Comparison of ENCODE assay signal across 8 cellular contexts in genomic region chr5:41869739-41870620, GRCh38. TPM values are rescaled to one million over a fixed set of nuclear protein-coding genes. Genes with fewer than 3 reads are reported as not detected.
DNase-seq lines count a peak whose midpoint lies in the region; ATAC-seq and TF ChIP-seq lines count a peak whose summit lies in the region.

TSS of gene OXCT1 (minus strand) at chr5:41870425. CDS start at chr5:41870358, 67 bp downstream.

- peak within 1 kb of the TSS; percentile 66 to 91 (median 84) for H3K4me3 ChIP-seq in BLaER1 treated with 17β-estradiol and CSF1 and Interleukin-3, amounts not matched to agents 10 nM and 100 nM
- H3K4me3 ChIP-seq in duodenal mucosa (ENCODE audit: low read depth in 1 of 2, low read length in 2 of 2) = peak within 1 kb of the TSS; percentile 75 to 95
- peak within 1 kb of the TSS; percentile 67 for H3K4me3 ChIP-seq in lower leg skin (ENCODE audit: low read depth, poor library complexity, severe bottlenecking)

- H3K27ac ChIP-seq in BLaER1 treated with 17β-estradiol and CSF1 and Interleukin-3, amounts not matched to agents 10 nM and 100 nM = peak within 1 kb of the TSS; percentile 47 to 89 (median 85); a peak in 21 of 22 replicates
- peak within 1 kb of the TSS; percentile 81 for H3K27ac ChIP-seq in duodenal mucosa (ENCODE audit: low read depth, low read length)

- H3K4me1 ChIP-seq in BLaER1 treated with 17β-estradiol and CSF1 and Interleukin-3, amounts not matched to agents 10 nM and 100 nM = peaks cover 15 to 30% (median 19%) of the 10 kb centered on the region in 10 experiments
- peaks cover 10 to 23% of the 10 kb centered on the region in 2 donors for H3K4me1 ChIP-seq in duodenal mucosa (ENCODE audit: control insufficient read depth in 1 of 2, insufficient read depth in 2 of 2, low read length in 2 of 2)

- no peaks in the 10 kb centered on the region for H3K9me3 ChIP-seq in BLaER1 treated with 17β-estradiol and CSF1 and Interleukin-3, amounts not matched to agents 10 nM and 100 nM (replicated peaks in 1 of 11)
- no peaks in the 10 kb centered on the region for H3K9me3 ChIP-seq in duodenal mucosa (ENCODE audit: control insufficient read depth in 1 of 2, low read length in 2 of 2)

- 0% methylated on average over 68 of the region's 81 CpGs for WGBS in lower leg skin, 2 donors

- intact Hi-C loops in lower leg skin (cut with DNase I; ENCODE audit: low total_unique reads) = no loop called here

- H3K27me3 ChIP-seq in BLaER1 treated with 17β-estradiol and CSF1 and Interleukin-3, amounts not matched to agents 10 nM and 100 nM = no peaks in the 10 kb centered on the region
- no peaks in the 10 kb centered on the region for H3K27me3 ChIP-seq in duodenal mucosa (ENCODE audit: control insufficient read depth in 1 of 2, insufficient read depth in 2 of 2, low read length in 2 of 2)

- ATAC-seq in GM19328 (IDR thresholded peaks at IDR 0.05; ENCODE audit: unreplicated experiment) (peak; percentile 97), HG03469 (IDR thresholded peaks at IDR 0.05; ENCODE audit: unreplicated experiment) (peak; percentile 95)

- no peak for TF ChIP-seq POLR2A in lower leg skin (IDR thresholded peaks at IDR 0.05)

- H3K9ac ChIP-seq in BLaER1 treated with 17β-estradiol and CSF1 and Interleukin-3, amounts not matched to agents 10 nM and 100 nM = peak within 1 kb of the TSS; percentile 72 to 92 (median 87)
- peak within 1 kb of the TSS; percentile 61 to 75 for H3K9ac ChIP-seq in duodenal mucosa (ENCODE audit: low read depth in 1 of 2, low read length in 2 of 2)

- peaks cover 0 to 16% (median 0%) of the 10 kb centered on the region in 11 experiments; a peak in 5 of 22 replicates for H3K36me3 ChIP-seq in BLaER1 treated with 17β-estradiol and CSF1 and Interleukin-3, amounts not matched to agents 10 nM and 100 nM
- H3K36me3 ChIP-seq in duodenal mucosa (ENCODE audit: control insufficient read depth in 1 of 2, insufficient read depth in 2 of 2, low read length in 2 of 2) = no peaks in the 10 kb centered on the region

- DNase-seq in NCI-H526 (lab: John Stamatoyannopoulos, UW) (peak; percentile 73 to 94), lower leg skin (ENCODE audit: low spot score in 2 of 2) (peak; percentile 77 to 97)
- DNase-seq in activated CD4-positive, alpha-beta T cell treated with anti-CD3 and anti-CD28 coated beads, Interleukin-2, amount 50 U/mL, for 4 hours = peak; percentile 93 to 94
- peak; percentile 86 to 93 for DNase-seq in stimulated activated CD4-positive, alpha-beta T cell treated with anti-CD3 and anti-CD28 coated beads, Interleukin-4, amount 100 ng/mL, for 48 hours (ENCODE audit: low read depth in 2 of 2)

- H3K4me2 ChIP-seq in BLaER1 treated with 17β-estradiol and CSF1 and Interleukin-3, amounts not matched to agents 10 nM and 100 nM = peak within 1 kb of the TSS; percentile 87 to 98 (median 93)

- no peak for TF ChIP-seq CTCF in lower leg skin (IDR thresholded peaks at IDR 0.05)

- peaks cover 0 to 21% (median 0%) of the 10 kb centered on the region in 11 experiments; a peak in 6 of 22 replicates for H4K20me1 ChIP-seq in BLaER1 treated with 17β-estradiol and CSF1 and Interleukin-3, amounts not matched to agents 10 nM and 100 nM

RNA-seq across cellular contexts. Expression of gene OXCT1, which starts in this region (rescaled TPM):
- total RNA-seq in lower leg skin = 10 to 100 TPM; 19.0 to 28.8 (median 20.9) TPM

Comparison
In these comparisons a context has a peak if more than half of its experiments do, and no peak if none do; other contexts are left out.
1. Peak in every context shown above with its lines: DNase-seq, ATAC-seq, H3K4me3 ChIP-seq and H3K27ac ChIP-seq.